ENCODE assay signal across 6 cellular contexts in genomic region chr7:100217934-100218333, GRCh38. TPM values are rescaled to one million over a fixed set of nuclear protein-coding genes. Genes with fewer than 3 reads are reported as not detected.
DNase-seq lines count a peak whose midpoint lies in the region; TF ChIP-seq lines count a peak whose summit lies in the region.
"Not testable (repeated sequence)": the region's sequence is repeated elsewhere in the genome, so short reads cannot be mapped to it uniquely, and the experiment has no call there.

No MANE protein-coding gene starts in this region.

- not testable (repeated sequence) for H3K36me3 ChIP-seq in kidney epithelial cell (ENCODE audit: control insufficient read depth, insufficient read depth, low read length)

- not testable (repeated sequence) for H3K27me3 ChIP-seq in kidney epithelial cell (ENCODE audit: control insufficient read depth, insufficient read depth, low read length)

- not testable (repeated sequence) for H3K4me3 ChIP-seq in GM12864 (ENCODE audit: low read depth, low read length); kidney epithelial cell (ENCODE audit: low read depth, low read length)

- peak; percentile 56 for TF ChIP-seq CTCF in GM12864 (IDR thresholded peaks at IDR 0.05; ENCODE audit: low read depth, low read length, missing control alignments)
- peak; percentile 46 for TF ChIP-seq CTCF in kidney epithelial cell (IDR thresholded peaks at IDR 0.05; ENCODE audit: insufficient read depth, low read length, poor library complexity, severe bottlenecking)

- in situ Hi-C loops in SK-MEL-5 (cut with HindIII; ENCODE audit: low pct_unique_long_range_greater_than_20kb, low sequenced_read_pairs), result not testable (repeated sequence)

- DNase-seq in GM12864 (ENCODE audit: low read depth); kidney epithelial cell (ENCODE audit: low read depth): not testable (repeated sequence)
- DNase-seq in HT-29 (ENCODE audit: low spot score) (peak; percentile 74), SK-MEL-5 (ENCODE audit: low read depth, low spot score) (peak; percentile 71)
- peak; percentile 54 for DNase-seq in activated naive CD8-positive, alpha-beta T cell treated with anti-CD3 and anti-CD28 coated beads, Interleukin-2, amount 50 U/mL, for 16 hours (ENCODE audit: low read depth, low spot score)
- peak; percentile 72 for DNase-seq in stimulated activated CD8-positive, alpha-beta memory T cell treated with anti-CD3 and anti-CD28 coated beads, Interleukin-4, amount 100 ng/mL, for 24 hours (ENCODE audit: low read depth)

RNA-seq across cellular contexts. Expression of gene PVRIG, which starts 1.8 kb away (rescaled TPM):
- not detected in 2 replicates for total RNA-seq in HT-29 (2014; rRNA removed; shearing (Covaris generic))
- not detected in 2 replicates for total RNA-seq in SK-MEL-5 (2014; rRNA removed; shearing (Covaris generic))
- not detected in 2 replicates for polyA plus RNA-seq in SK-MEL-5 (2015; cell fraction: cytosol; rRNA removed)
- polyA plus RNA-seq in SK-MEL-5 (2015; cell fraction: nucleus; rRNA removed), result 0.20 and 1.5 TPM in 2 replicates
- not detected in 2 replicates for total RNA-seq in kidney epithelial cell

RNA-seq across cellular contexts. Expression of gene STAG3, which starts 40.2 kb away (rescaled TPM):
- 0.05 and 0.08 TPM in 2 replicates for total RNA-seq in HT-29 (2014; rRNA removed; shearing (Covaris generic))
- total RNA-seq in SK-MEL-5 (2014; rRNA removed; shearing (Covaris generic)), result 3.4 and 5.7 TPM in 2 replicates
- 3.6 and 3.9 TPM in 2 replicates for polyA plus RNA-seq in SK-MEL-5 (2015; cell fraction: cytosol; rRNA removed)
- 68.7 and 85.9 TPM in 2 replicates for polyA plus RNA-seq in SK-MEL-5 (2015; cell fraction: nucleus; rRNA removed)
- total RNA-seq in kidney epithelial cell, result 1.1 and 2.1 TPM in 2 replicates

RNA-seq across cellular contexts. Expression of gene GPC2, which starts 40.8 kb away (rescaled TPM):
- total RNA-seq in HT-29 (2014; rRNA removed; shearing (Covaris generic)), result 1.7 and 4.2 TPM in 2 replicates
- 3.2 and 4.7 TPM in 2 replicates for total RNA-seq in SK-MEL-5 (2014; rRNA removed; shearing (Covaris generic))
- 10.0 TPM in 2 replicates for polyA plus RNA-seq in SK-MEL-5 (2015; cell fraction: cytosol; rRNA removed)
- 76.5 and 114 TPM in 2 replicates for polyA plus RNA-seq in SK-MEL-5 (2015; cell fraction: nucleus; rRNA removed)
- 13.6 and 14.7 TPM in 2 replicates for total RNA-seq in kidney epithelial cell

RNA-seq across cellular contexts. Expression of gene GAL3ST4, which starts 49.5 kb away (rescaled TPM):
- total RNA-seq in HT-29 (2014; rRNA removed; shearing (Covaris generic)), result not detected in 2 replicates
- total RNA-seq in SK-MEL-5 (2014; rRNA removed; shearing (Covaris generic)), result 1.9 and 2.6 TPM in 2 replicates
- 6.7 TPM in 2 replicates for polyA plus RNA-seq in SK-MEL-5 (2015; cell fraction: cytosol; rRNA removed)
- polyA plus RNA-seq in SK-MEL-5 (2015; cell fraction: nucleus; rRNA removed), result 6.5 and 11.6 TPM in 2 replicates
- 1.5 and 2.1 TPM in 2 replicates for total RNA-seq in kidney epithelial cell

RNA-seq across cellular contexts. Expression of gene TRAPPC14, which starts 59.4 kb away (rescaled TPM):
- total RNA-seq in HT-29 (2014; rRNA removed; shearing (Covaris generic)), result 22.5 and 27.8 TPM in 2 replicates
- total RNA-seq in SK-MEL-5 (2014; rRNA removed; shearing (Covaris generic)), result 11.2 and 14.1 TPM in 2 replicates
- 32.2 and 36.1 TPM in 2 replicates for polyA plus RNA-seq in SK-MEL-5 (2015; cell fraction: cytosol; rRNA removed)
- polyA plus RNA-seq in SK-MEL-5 (2015; cell fraction: nucleus; rRNA removed), result 464 and 517 TPM in 2 replicates
- 10.4 and 23.1 TPM in 2 replicates for total RNA-seq in kidney epithelial cell
